ENCODE assay signal across 8 cellular contexts in genomic region chr2:87076253-87077027, GRCh38. TPM values are rescaled to one million over a fixed set of nuclear protein-coding genes. Genes with fewer than 3 reads are reported as not detected.
DNase-seq lines count a peak whose midpoint lies in the region; ATAC-seq and TF ChIP-seq lines count a peak whose summit lies in the region.
"Not testable (repeated sequence)": the region's sequence is repeated elsewhere in the genome, so short reads cannot be mapped to it uniquely, and the experiment has no call there.

No MANE protein-coding gene starts in this region.

- H3K4me1 Mint-ChIP-seq in CD8-positive, alpha-beta memory T cell: peaks cover 6 to 15% (median 13%) of the 10 kb centered on the region in 3 donors
- H3K4me1 Mint-ChIP-seq in T-cell (peaks cover 6 to 11% (median 8%) of the 10 kb centered on the region in 3 donors), nephron progenitor cell (peaks cover 11% of the 10 kb centered on the region)

- POLR2A ChIA-PET in CD8-positive, alpha-beta memory T cell (lab: Charles Lee); T-cell (lab: Charles Lee): not testable (repeated sequence)

- TF ChIP-seq CTCF in nephron progenitor cell (IDR thresholded peaks at IDR 0.05): not testable (repeated sequence)

- peak overlapping the region; percentile 84 for H3K9ac ChIP-seq in adipocyte (ENCODE audit: low read length)

- H3K27me3 ChIP-seq in CD8-positive, alpha-beta memory T cell (ENCODE audit: insufficient read depth, low read length, poor library complexity, severe bottlenecking); adipocyte (replicated peaks; ENCODE audit: control insufficient read depth, insufficient read depth, low read length): not testable (repeated sequence)

- not testable (repeated sequence) for H3K9me3 ChIP-seq in CD8-positive, alpha-beta memory T cell (ENCODE audit: low read length); adipocyte (ENCODE audit: control insufficient read depth, low read length)

- DNase-seq in CD8-positive, alpha-beta memory T cell: peak; percentile 90 to 96 (median 93)
- DNase-seq in T-cell: peak; percentile 82 to 96 (median 90)
- DNase-seq in adipocyte (ENCODE audit: low read depth): peak; percentile 90
- peak; percentile 66 for DNase-seq in germinal center (ENCODE audit: low spot score)
- DNase-seq in nephron progenitor cell: peak; percentile 92
- DNase-seq in stimulated activated CD8-positive, alpha-beta memory T cell treated with anti-CD3 and anti-CD28 coated beads, Interleukin-4, amount 100 ng/mL, for 24 hours (ENCODE audit: low read depth): peak; percentile 78

- not testable (repeated sequence) for H3K9me3 Mint-ChIP-seq in CD8-positive, alpha-beta memory T cell; T-cell; nephron progenitor cell

- H3K27ac Mint-ChIP-seq in CD8-positive, alpha-beta memory T cell: peak overlapping the region; percentile 91 to 98 (median 96)
- H3K27ac Mint-ChIP-seq in T-cell (peak overlapping the region; percentile 94 to 97), nephron progenitor cell (peak overlapping the region; percentile 98)

- H3K4me3 ChIP-seq in CD8-positive, alpha-beta memory T cell (ENCODE audit: low read length): peak overlapping the region; percentile 55
- H3K4me3 ChIP-seq in adipocyte (ENCODE audit: low read length): peak overlapping the region; percentile 84

- ATAC-seq in GM19463 (IDR thresholded peaks at IDR 0.05; ENCODE audit: unreplicated experiment): peak; percentile 86
- peak; percentile 91 for ATAC-seq in HG03378 (IDR thresholded peaks at IDR 0.05; ENCODE audit: unreplicated experiment)
- peak; percentile 89 to 91 (median 90) for ATAC-seq in T-cell (replicated peaks in 1 of 4)

- H3K27ac ChIP-seq in CD8-positive, alpha-beta memory T cell (ENCODE audit: low read depth, low read length): peak overlapping the region; percentile 43

- H3K36me3 Mint-ChIP-seq in CD8-positive, alpha-beta memory T cell; T-cell; nephron progenitor cell (ENCODE audit: low read depth): not testable (repeated sequence)

- CTCF ChIA-PET in CD8-positive, alpha-beta memory T cell (lab: Charles Lee); T-cell (lab: Charles Lee): not testable (repeated sequence)

- H3K27me3 Mint-ChIP-seq in CD8-positive, alpha-beta memory T cell; T-cell; nephron progenitor cell (ENCODE audit: low read depth, poor library complexity): not testable (repeated sequence)

- H3K4me3 Mint-ChIP-seq in CD8-positive, alpha-beta memory T cell: peak overlapping the region; percentile 88 to 97 (median 93)
- H3K4me3 Mint-ChIP-seq in T-cell (peak overlapping the region; percentile 89 to 92 (median 90)), nephron progenitor cell (peak overlapping the region; percentile 93)

- H3K4me1 ChIP-seq in CD8-positive, alpha-beta memory T cell (ENCODE audit: insufficient read depth, low read length); adipocyte (ENCODE audit: control insufficient read depth, insufficient read depth, low read length): not testable (repeated sequence)

- H3K36me3 ChIP-seq in CD8-positive, alpha-beta memory T cell (ENCODE audit: insufficient read depth, low read length); adipocyte (ENCODE audit: control insufficient read depth, insufficient read depth, low read length, severe bottlenecking): not testable (repeated sequence)

RNA-seq across cellular contexts. Expression of gene PLGLB1, which starts 54.8 kb away (rescaled TPM):
- total RNA-seq in CD8-positive, alpha-beta memory T cell: 1 to 10 TPM; 3.2 to 4.4 TPM
- 1.9 TPM for polyA plus RNA-seq in CD8-positive, alpha-beta memory T cell
- 10 to 100 TPM in 3 of 5 donors, 1 to 10 TPM in 2; 3.3 to 14.5 (median 11.3) TPM for total RNA-seq in T-cell

Comparison
In these comparisons a context has a peak if more than half of its experiments do, and no peak if none do; other contexts are left out.
1. Peak in every context shown above with its lines: DNase-seq, ATAC-seq, H3K4me3 ChIP-seq and H3K27ac ChIP-seq.